16 cellular contexts compared by ENCODE assay signal in genomic region chr6:24988562-24988961, GRCh38.
"Had no signal": no experiment of that assay in that cellular context is flagged by ENCODE, and none has a peak within 500 bp of the region (broad histone marks: within the 10 kb centered on the region; RNA-seq: fewer than 3 reads in every experiment).

No MANE protein-coding gene starts in this region.

- H3K9me3 ChIP-seq: testis, upper lobe of right lung had no signal

- H3K4me3 ChIP-seq: lower lobe of right lung, psoas muscle, testis, upper lobe of right lung had no signal

- ATAC-seq: lower lobe of right lung; psoas muscle; sciatic nerve; stimulated activated naive CD8-positive, alpha-beta T cell treated with anti-CD3 and anti-CD28 coated beads, Interleukin-15, amount 100 ng/mL, for 72 hours; upper lobe of right lung had no signal

- H3K9me3 Mint-ChIP-seq: stimulated activated naive CD8-positive, alpha-beta T cell treated with anti-CD3 and anti-CD28 coated beads, Interleukin-15, amount 100 ng/mL, for 72 hours had no signal

- H3K4me1 ChIP-seq: lower lobe of right lung, testis, upper lobe of right lung had no signal

- FAIRE-seq: astrocyte, bronchial epithelial cell, TTC549 had no signal

- H3K27ac Mint-ChIP-seq: nephron; stimulated activated naive CD8-positive, alpha-beta T cell treated with anti-CD3 and anti-CD28 coated beads, Interleukin-15, amount 100 ng/mL, for 72 hours had no signal

- H3K27ac ChIP-seq: epithelial cell of prostate, lower lobe of right lung, psoas muscle, testis, upper lobe of right lung had no signal

- H3K27me3 Mint-ChIP-seq: stimulated activated naive CD8-positive, alpha-beta T cell treated with anti-CD3 and anti-CD28 coated beads, Interleukin-15, amount 100 ng/mL, for 72 hours had no signal

- H3K27me3 ChIP-seq: testis, upper lobe of right lung had no signal

- H3K4me3 Mint-ChIP-seq: nephron; stimulated activated naive CD8-positive, alpha-beta T cell treated with anti-CD3 and anti-CD28 coated beads, Interleukin-15, amount 100 ng/mL, for 72 hours had no signal

- H3K36me3 ChIP-seq: lower lobe of right lung, upper lobe of right lung had no signal

- DNase-seq: activated CD4-positive, alpha-beta T cell treated with anti-CD3 and anti-CD28 coated beads, Interleukin-2, amount 50 U/mL, for 1 hour; activated CD4-positive, CD25-positive, alpha-beta regulatory T cell; activated CD8-positive, alpha-beta memory T cell treated with anti-CD3 and anti-CD28 coated beads for 24 hours; activated naive CD4-positive, alpha-beta T cell treated with Interleukin-2 at 50 U/mL for 16 hours; dermis blood vessel endothelial cell; lower lobe of right lung; psoas muscle; stimulated activated naive CD8-positive, alpha-beta T cell treated with anti-CD3 and anti-CD28 coated beads, Interleukin-15, amount 100 ng/mL, for 72 hours; testis; upper lobe of right lung had no signal
